ENCODE assay signal across 15 cellular contexts in the genomic region with DNA sequence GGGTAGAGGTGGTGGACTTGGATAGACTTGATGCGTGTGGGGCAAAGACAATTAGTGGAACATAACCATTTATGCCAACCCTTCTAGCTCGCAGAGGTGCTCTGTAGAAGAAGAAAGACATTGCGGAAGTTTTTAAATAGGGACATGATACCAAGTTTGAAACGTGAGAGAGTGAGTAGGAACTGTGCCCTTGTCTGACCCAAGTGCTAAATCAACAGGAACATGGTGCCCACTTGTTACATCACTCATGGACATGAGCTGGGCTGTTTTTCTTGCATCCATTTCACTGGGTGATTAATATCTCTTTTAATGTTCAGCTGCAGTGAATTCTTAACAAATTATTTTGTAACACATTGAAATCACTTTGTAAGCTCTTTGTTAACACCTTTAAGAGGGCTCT.
DNase-seq lines count a peak whose midpoint lies in the region; ATAC-seq and TF ChIP-seq lines count a peak whose summit lies in the region.
"Had no signal": no experiment of that assay in that cellular context is flagged by ENCODE, and none has a peak within 500 bp of the region (broad histone marks: within the 10 kb centered on the region; RNA-seq: fewer than 3 reads in every experiment).

No MANE protein-coding gene starts in this region.

- H3K4me3 ChIP-seq in HEK293 (ENCODE audit: low read depth, low read length), result no peak overlapping the region
- H3K4me3 ChIP-seq in OCI-LY3 (ENCODE audit: low read length), result 0 out of 2 replicates have a peak overlapping the region, but pooled peaks have one; percentile 48
- no peak overlapping the region for H3K4me3 ChIP-seq in right atrium auricular region
- no peak overlapping the region for H3K4me3 ChIP-seq in skeletal muscle tissue (ENCODE audit: low read length in 3 of 3)
- H3K4me3 ChIP-seq: A549, HAP-1 had no signal

- H3K9me3 ChIP-seq in HEK293 (ENCODE audit: control insufficient read depth, insufficient read depth, low read depth, low read length) (no peaks in the 10 kb centered on the region), OCI-LY3 (ENCODE audit: insufficient read depth, low read length) (no peaks in the 10 kb centered on the region), right atrium auricular region (no peaks in the 10 kb centered on the region), skeletal muscle tissue (ENCODE audit: control insufficient read depth in 3 of 3, low read length in 3 of 3) (no peaks in the 10 kb centered on the region)
- H3K9me3 ChIP-seq: A549, Caco-2, HAP-1 had no signal

- POLR2A ChIA-PET in HEK293 (lab: Yijun Ruan, JAX), result no interaction called here

- H3K79me2 ChIP-seq in OCI-LY3 (ENCODE audit: low read length), result no peaks in the 10 kb centered on the region

- H4K20me1 ChIP-seq in OCI-LY3 (ENCODE audit: insufficient read depth, low read length), result no peaks in the 10 kb centered on the region

- H3K36me3 ChIP-seq in HEK293 (ENCODE audit: control insufficient read depth in 2 of 2, insufficient read depth in 1 of 2, low read length in 2 of 2), result no peaks in the 10 kb centered on the region
- H3K36me3 ChIP-seq in OCI-LY3 (replicated peaks; ENCODE audit: low read depth, low read length), result peaks cover 3% of the 10 kb centered on the region
- no peaks in the 10 kb centered on the region for H3K36me3 ChIP-seq in right atrium auricular region
- H3K36me3 ChIP-seq in skeletal muscle tissue (ENCODE audit: control insufficient read depth in 3 of 3, insufficient read depth in 3 of 3, low read length in 3 of 3), result no peaks in the 10 kb centered on the region
- H3K36me3 ChIP-seq: HAP-1 had no signal

- H2AFZ ChIP-seq in OCI-LY3 (ENCODE audit: low read depth, low read length), result no peak overlapping the region

- H3K27ac ChIP-seq in HEK293 (ENCODE audit: extremely low read depth, low read depth, low read length), result no peak overlapping the region
- no peak overlapping the region for H3K27ac ChIP-seq in OCI-LY3 (ENCODE audit: low read length)
- peak overlapping the region; percentile 80 to 84 for H3K27ac ChIP-seq in right atrium auricular region
- peak overlapping the region; percentile 48 for H3K27ac ChIP-seq in skeletal muscle tissue (ENCODE audit: low read depth, low read length)
- H3K27ac ChIP-seq: A549 had no signal

- H3K9ac ChIP-seq in OCI-LY3 (ENCODE audit: low read length) (no peak overlapping the region), skeletal muscle tissue (ENCODE audit: low read depth in 1 of 3, low read length in 3 of 3) (no peak overlapping the region)

- H3K27me3 ChIP-seq in OCI-LY3 (ENCODE audit: low read depth, low read length) (peaks cover 10% of the 10 kb centered on the region; the same call in 1 of the 2 replicates), right atrium auricular region (no peaks in the 10 kb centered on the region), skeletal muscle tissue (ENCODE audit: control insufficient read depth in 3 of 3, insufficient read depth in 3 of 3, low read length in 3 of 3) (peaks cover 0 to 4% (median 0%) of the 10 kb centered on the region in 3 donors)

- ATAC-seq in GM21786 (IDR thresholded peaks at IDR 0.05; ENCODE audit: unreplicated experiment), result no peak
- ATAC-seq: A549, HepG2 had no signal

- H3K4me1 ChIP-seq in HEK293 (ENCODE audit: control insufficient read depth, insufficient read depth, low read length) (no peaks in the 10 kb centered on the region), OCI-LY3 (ENCODE audit: low read length) (peaks cover 38% of the 10 kb centered on the region), right atrium auricular region (peaks cover 0 to 15% of the 10 kb centered on the region in 2 donors), skeletal muscle tissue (ENCODE audit: control insufficient read depth in 3 of 3, insufficient read depth in 3 of 3, low read length in 3 of 3) (peaks cover 23 to 43% (median 41%) of the 10 kb centered on the region in 3 donors)
- H3K4me1 ChIP-seq: A549, Caco-2, HAP-1 had no signal

- peak overlapping the region; percentile 68 for H3K4me2 ChIP-seq in OCI-LY3 (ENCODE audit: low read length)
- H3K4me2 ChIP-seq: A549 had no signal

- DNase-seq in right atrium auricular region (ENCODE audit: low spot score) (no peak), Ammon's horn (ENCODE audit: low spot score) (no peak)
- DNase-seq: Caco-2; CD8-positive, alpha-beta memory T cell; DND-41; GDM1; GOT3; HFFc6 had no signal

- TF ChIP-seq CTCF in HEK293 (tag by site-specific recombination; IDR thresholded peaks at IDR 0.05) (no peak), OCI-LY3 (IDR thresholded peaks at IDR 0.05; ENCODE audit: low read depth, low read length) (no peak), right atrium auricular region (IDR thresholded peaks at IDR 0.05) (no peak)

- CTCF ChIA-PET in HEK293 (lab: Yijun Ruan, JAX), result interaction anchor here (0.7 kb wide), 1 partner anchor 475 kb away, joined by 3 read pairs; no protein-coding TSS in a partner anchor

TF ChIP-seq in HEK293, 187 proteins besides CTCF, POLR2A, EP300 and RAD21:
- TF ChIP-seq YY1 (tag by site-specific recombination; IDR thresholded peaks at IDR 0.05), result no peak
- TF ChIP-seq SCRT1 (tag by site-specific recombination; IDR thresholded peaks at IDR 0.05; ENCODE audit: borderline replicate concordance), result peak; percentile 22; the same call in 1 of the 2 replicates
- peak; percentile 46; the same call in 1 of the 2 replicates for TF ChIP-seq SCRT2 (tag by site-specific recombination; IDR thresholded peaks at IDR 0.05)

Comparison
In these comparisons a context has a peak if more than half of its experiments do, and no peak if none do; other contexts are left out.
1. H3K27ac ChIP-seq: peak in right atrium auricular region (2 of 2) and skeletal muscle tissue (single experiment); none in HEK293 (single experiment) and OCI-LY3 (single experiment).